Comparison of ENCODE assay signal across 17 cellular contexts in the genomic region with DNA sequence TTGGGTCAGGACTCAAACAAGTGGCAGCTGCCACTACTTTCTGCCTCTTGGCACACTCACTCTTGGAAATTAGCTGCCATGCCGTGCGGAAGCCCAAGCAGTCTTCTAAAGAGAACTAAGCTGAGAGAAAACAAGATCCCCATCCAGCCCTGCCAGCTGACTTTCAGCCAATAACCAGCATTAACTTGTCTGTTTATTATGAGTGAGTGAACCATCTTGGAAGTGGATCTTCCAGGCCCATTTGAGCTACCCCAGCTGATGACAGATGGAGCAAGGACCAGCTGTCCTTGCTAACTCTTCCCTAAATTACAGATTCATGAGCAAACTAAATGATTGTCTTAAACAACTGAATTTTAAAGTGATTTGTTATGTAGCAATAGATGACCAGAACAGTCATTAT.
DNase-seq lines count a peak whose midpoint lies in the region; ATAC-seq and TF ChIP-seq lines count a peak whose summit lies in the region.
"Had no signal": no experiment of that assay in that cellular context is flagged by ENCODE, and none has a peak within 500 bp of the region (broad histone marks: within the 10 kb centered on the region; RNA-seq: fewer than 3 reads in every experiment).

No MANE protein-coding gene starts in this region.

- intact Hi-C loops in psoas muscle (cut with DNase I) = loop anchor here in 1 of 2 donors (10.0 kb wide), 1 partner anchor 178 kb away; no protein-coding TSS in a partner anchor

- peaks cover 21% of the 10 kb centered on the region for H3K9me3 ChIP-seq in psoas muscle

- H3K4me1 ChIP-seq in psoas muscle = peaks cover 23% of the 10 kb centered on the region
- H3K4me1 ChIP-seq: BLaER1, Caco-2 had no signal

- no peaks in the 10 kb centered on the region for H3K27me3 ChIP-seq in psoas muscle (ENCODE audit: insufficient read depth in 3 of 3, low read length in 2 of 3)
- H3K27me3 ChIP-seq: BLaER1 had no signal

- no peak for TF ChIP-seq CTCF in psoas muscle (IDR thresholded peaks at IDR 0.05)

- H3K4me3 ChIP-seq in psoas muscle = no peak overlapping the region
- H3K4me3 ChIP-seq: BLaER1 had no signal

- no peaks in the 10 kb centered on the region for H3K36me3 ChIP-seq in psoas muscle (ENCODE audit: insufficient read depth in 1 of 2, low read depth in 1 of 2)
- H3K36me3 ChIP-seq: BLaER1 had no signal

- WGBS in psoas muscle, 3 donors = 23 to 41% (median 26%) methylated on average over 2 of the region's 2 CpGs

- ATAC-seq in psoas muscle = peak in 1 of 4 donors; percentile 15
- no peak for ATAC-seq in HG03095 (IDR thresholded peaks at IDR 0.05; ENCODE audit: unreplicated experiment)
- ATAC-seq: HepG2 had no signal

- peak overlapping the region; percentile 55 for H3K27ac ChIP-seq in psoas muscle
- H3K27ac ChIP-seq: 22Rv1, BLaER1 had no signal

- DNase-seq in NCI-H1694 treated with DMSO at 0.1 percent for 48 hours (lab: John Stamatoyannopoulos, UW) (peak; percentile 14), NCI-H1694 (lab: John Stamatoyannopoulos, UW) (no peak), DMS 273 treated with DMSO at 0.1 percent for 48 hours (lab: John Stamatoyannopoulos, UW) (peak; percentile 40), NCI-H446 treated with DMSO at 0.1 percent for 48 hours (lab: John Stamatoyannopoulos, UW) (peak; percentile 100), psoas muscle (no peak), KG1 (lab: John Stamatoyannopoulos, UW) (no peak), GDM1 (lab: John Stamatoyannopoulos, UW) (no peak)
- DNase-seq: AML-193; Caco-2; CD8-positive, alpha-beta memory T cell; DMS79; GOT3; H9 had no signal

Comparison
In these comparisons a context has a peak if more than half of its experiments do, and no peak if none do; other contexts are left out.
1. DNase-seq: peak in NCI-H1694 treated with DMSO at 0.1 percent for 48 hours (single experiment), DMS 273 treated with DMSO at 0.1 percent for 48 hours (single experiment) and NCI-H446 treated with DMSO at 0.1 percent for 48 hours (single experiment); none in NCI-H1694 (single experiment), psoas muscle (0 of 2), KG1 (single experiment) and GDM1 (single experiment).